ENCODE assay signal across 1 cellular context in the genomic region with DNA sequence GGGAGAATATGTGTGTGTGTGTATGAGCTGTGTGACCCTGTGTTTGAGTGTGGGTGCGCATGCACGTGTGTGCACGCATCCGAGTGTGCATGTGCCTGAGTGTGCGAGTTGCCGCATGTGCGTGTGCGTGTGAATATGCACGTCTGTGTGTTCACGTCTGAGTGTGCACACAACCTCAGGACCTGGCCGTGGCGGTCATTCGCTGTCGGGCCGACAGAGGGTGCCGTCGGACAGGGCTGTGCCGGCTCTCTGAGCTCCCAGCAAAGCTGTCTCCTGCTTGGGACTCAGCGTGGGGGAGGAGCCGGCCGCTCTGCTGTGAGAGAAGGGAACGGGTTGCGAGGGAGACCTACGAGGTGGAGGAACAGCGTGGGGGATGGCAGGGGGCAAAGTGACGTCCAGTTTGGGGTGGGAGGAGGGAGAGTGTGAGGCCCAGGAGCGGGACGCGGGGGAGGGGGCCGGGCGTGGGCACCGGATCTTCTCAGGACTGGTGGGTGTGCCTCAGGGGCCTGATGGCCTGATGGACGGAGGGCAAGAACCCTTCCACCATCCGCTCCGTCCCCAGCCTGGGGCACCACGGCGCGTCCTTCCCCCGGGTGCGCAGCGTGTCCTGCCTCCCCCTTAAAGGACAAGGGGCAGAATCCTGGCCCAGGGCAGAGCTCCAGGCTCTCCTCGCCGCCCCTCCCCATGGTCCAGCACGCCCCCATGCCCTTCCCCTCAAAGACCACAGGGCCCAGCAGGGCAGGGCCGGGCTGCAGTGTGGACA.
A peak's percentile ranks its signal among the peaks of the same experiment; 100 is the strongest.
TF ChIP-seq lines count a peak whose summit lies in the region.

No MANE protein-coding gene starts in this region.

TF ChIP-seq in GM23338, 12 proteins besides CTCF, POLR2A, EP300 and RAD21:
- TF ChIP-seq, protein P1, sequence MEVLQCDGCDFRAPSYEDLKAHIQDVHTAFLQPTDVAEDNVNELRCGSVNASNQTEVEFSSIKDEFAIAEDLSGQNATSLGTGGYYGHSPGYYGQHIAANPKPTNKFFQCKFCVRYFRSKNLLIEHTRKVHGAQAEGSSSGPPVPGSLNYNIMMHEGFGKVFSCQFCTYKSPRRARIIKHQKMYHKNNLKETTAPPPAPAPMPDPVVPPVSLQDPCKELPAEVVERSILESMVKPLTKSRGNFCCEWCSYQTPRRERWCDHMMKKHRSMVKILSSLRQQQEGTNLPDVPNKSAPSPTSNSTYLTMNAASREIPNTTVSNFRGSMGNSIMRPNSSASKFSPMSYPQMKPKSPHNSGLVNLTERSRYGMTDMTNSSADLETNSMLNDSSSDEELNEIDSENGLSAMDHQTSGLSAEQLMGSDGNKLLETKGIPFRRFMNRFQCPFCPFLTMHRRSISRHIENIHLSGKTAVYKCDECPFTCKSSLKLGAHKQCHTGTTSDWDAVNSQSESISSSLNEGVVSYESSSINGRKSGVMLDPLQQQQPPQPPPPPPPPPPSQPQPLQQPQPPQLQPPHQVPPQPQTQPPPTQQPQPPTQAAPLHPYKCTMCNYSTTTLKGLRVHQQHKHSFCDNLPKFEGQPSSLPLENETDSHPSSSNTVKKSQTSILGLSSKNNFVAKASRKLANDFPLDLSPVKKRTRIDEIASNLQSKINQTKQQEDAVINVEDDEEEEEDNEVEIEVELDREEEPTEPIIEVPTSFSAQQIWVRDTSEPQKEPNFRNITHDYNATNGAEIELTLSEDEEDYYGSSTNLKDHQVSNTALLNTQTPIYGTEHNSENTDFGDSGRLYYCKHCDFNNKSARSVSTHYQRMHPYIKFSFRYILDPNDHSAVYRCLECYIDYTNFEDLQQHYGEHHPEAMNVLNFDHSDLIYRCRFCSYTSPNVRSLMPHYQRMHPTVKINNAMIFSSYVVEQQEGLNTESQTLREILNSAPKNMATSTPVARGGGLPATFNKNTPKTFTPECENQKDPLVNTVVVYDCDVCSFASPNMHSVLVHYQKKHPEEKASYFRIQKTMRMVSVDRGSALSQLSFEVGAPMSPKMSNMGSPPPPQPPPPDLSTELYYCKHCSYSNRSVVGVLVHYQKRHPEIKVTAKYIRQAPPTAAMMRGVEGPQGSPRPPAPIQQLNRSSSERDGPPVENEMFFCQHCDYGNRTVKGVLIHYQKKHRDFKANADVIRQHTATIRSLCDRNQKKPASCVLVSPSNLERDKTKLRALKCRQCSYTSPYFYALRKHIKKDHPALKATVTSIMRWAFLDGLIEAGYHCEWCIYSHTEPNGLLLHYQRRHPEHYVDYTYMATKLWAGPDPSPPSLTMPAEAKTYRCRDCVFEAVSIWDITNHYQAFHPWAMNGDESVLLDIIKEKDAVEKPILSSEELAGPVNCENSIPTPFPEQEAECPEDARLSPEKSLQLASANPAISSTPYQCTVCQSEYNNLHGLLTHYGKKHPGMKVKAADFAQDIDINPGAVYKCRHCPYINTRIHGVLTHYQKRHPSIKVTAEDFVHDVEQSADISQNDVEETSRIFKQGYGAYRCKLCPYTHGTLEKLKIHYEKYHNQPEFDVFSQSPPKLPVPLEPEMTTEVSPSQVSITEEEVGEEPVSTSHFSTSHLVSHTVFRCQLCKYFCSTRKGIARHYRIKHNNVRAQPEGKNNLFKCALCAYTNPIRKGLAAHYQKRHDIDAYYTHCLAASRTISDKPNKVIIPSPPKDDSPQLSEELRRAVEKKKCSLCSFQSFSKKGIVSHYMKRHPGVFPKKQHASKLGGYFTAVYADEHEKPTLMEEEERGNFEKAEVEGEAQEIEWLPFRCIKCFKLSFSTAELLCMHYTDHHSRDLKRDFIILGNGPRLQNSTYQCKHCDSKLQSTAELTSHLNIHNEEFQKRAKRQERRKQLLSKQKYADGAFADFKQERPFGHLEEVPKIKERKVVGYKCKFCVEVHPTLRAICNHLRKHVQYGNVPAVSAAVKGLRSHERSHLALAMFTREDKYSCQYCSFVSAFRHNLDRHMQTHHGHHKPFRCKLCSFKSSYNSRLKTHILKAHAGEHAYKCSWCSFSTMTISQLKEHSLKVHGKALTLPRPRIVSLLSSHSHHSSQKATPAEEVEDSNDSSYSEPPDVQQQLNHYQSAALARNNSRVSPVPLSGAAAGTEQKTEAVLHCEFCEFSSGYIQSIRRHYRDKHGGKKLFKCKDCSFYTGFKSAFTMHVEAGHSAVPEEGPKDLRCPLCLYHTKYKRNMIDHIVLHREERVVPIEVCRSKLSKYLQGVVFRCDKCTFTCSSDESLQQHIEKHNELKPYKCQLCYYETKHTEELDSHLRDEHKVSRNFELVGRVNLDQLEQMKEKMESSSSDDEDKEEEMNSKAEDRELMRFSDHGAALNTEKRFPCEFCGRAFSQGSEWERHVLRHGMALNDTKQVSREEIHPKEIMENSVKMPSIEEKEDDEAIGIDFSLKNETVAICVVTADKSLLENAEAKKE (CRISPR knock-in tag; IDR thresholded peaks at IDR 0.05) = no peak
- peak; percentile 23; the same call in 1 of the 2 replicates for TF ChIP-seq CREB1 (CRISPR knock-in tag; IDR thresholded peaks at IDR 0.05; ENCODE audit: low read depth)
